In genomic region chr13:48457578-48458242, GRCh38 we compare ENCODE assay signal across 17 cellular contexts. TPM values are rescaled to one million over a fixed set of nuclear protein-coding genes. Genes with fewer than 3 reads are reported as not detected.
DNase-seq lines count a peak whose midpoint lies in the region; ATAC-seq, FAIRE-seq and TF ChIP-seq lines count a peak whose summit lies in the region.
"Had no signal": no experiment of that assay in that cellular context is flagged by ENCODE, and none has a peak within 500 bp of the region (broad histone marks: within the 10 kb centered on the region; RNA-seq: fewer than 3 reads in every experiment).

No MANE protein-coding gene starts in this region.

- no peaks in the 10 kb centered on the region for H3K27me3 ChIP-seq in right atrium auricular region
- H3K27me3 ChIP-seq: BLaER1 had no signal

- intact Hi-C loops in left ventricle myocardium superior (cut with micrococcal nuclease), result no loop called here
- intact Hi-C loops in kidney (cut with DNase I), result no loop called here
- intact Hi-C loops in sciatic nerve (cut with DNase I), result no loop called here

- H3K27ac ChIP-seq in right atrium auricular region (no peak overlapping the region), kidney (ENCODE audit: low read depth in 2 of 2, low read length in 2 of 2) (no peak overlapping the region)
- H3K27ac ChIP-seq: BLaER1 had no signal

- ATAC-seq in left ventricle myocardium superior, result no peak
- ATAC-seq in sciatic nerve, result no peak

- FAIRE-seq in kidney (lab: Jason Lieb, UNC) (no peak), urothelium cell line (lab: Jason Lieb, UNC) (no peak)
- FAIRE-seq: H54, HTR-8/SVneo had no signal

- TF ChIP-seq CTCF in right atrium auricular region (IDR thresholded peaks at IDR 0.05) (no peak), kidney (IDR thresholded peaks at IDR 0.05; ENCODE audit: borderline replicate concordance, extremely low read depth, insufficient read depth) (no peak), foreskin fibroblast (IDR thresholded peaks at IDR 0.05; ENCODE audit: low read depth, low read length) (no peak)

- H3K9me3 ChIP-seq in right atrium auricular region (no peaks in the 10 kb centered on the region), kidney (ENCODE audit: control insufficient read depth in 1 of 2, low read length in 2 of 2) (no peaks in the 10 kb centered on the region)
- H3K9me3 ChIP-seq: Caco-2 had no signal

- H3K4me3 ChIP-seq in right atrium auricular region, result no peak overlapping the region
- H3K4me3 ChIP-seq in kidney (ENCODE audit: low read length in 2 of 2), result no peak overlapping the region
- no peak overlapping the region for H3K4me3 ChIP-seq in foreskin fibroblast (ENCODE audit: low read depth in 1 of 2, low read length in 2 of 2)
- H3K4me3 ChIP-seq: BLaER1 had no signal

- H3K9ac ChIP-seq in kidney (ENCODE audit: low read length in 2 of 2), result no peak overlapping the region
- H3K9ac ChIP-seq: BLaER1 had no signal

- peak; percentile 21 for DNase-seq in left ventricle myocardium superior
- DNase-seq in right atrium auricular region (ENCODE audit: low spot score), result no peak
- peak; percentile 56 for DNase-seq in kidney
- peak; percentile 45 for DNase-seq in sciatic nerve (ENCODE audit: low spot score)
- no peak for DNase-seq in activated T-cell treated with anti-CD3 and anti-CD28 coated beads, Interleukin-2, amount 50 U/mL, for 48 hours
- DNase-seq in foreskin fibroblast, result no peak
- DNase-seq in urothelium cell line (ENCODE audit: low spot score), result no peak
- no peak for DNase-seq in NCI-H1694 treated with DMSO at 0.1 percent for 48 hours (lab: John Stamatoyannopoulos, UW)
- DNase-seq: 8988T; AML-193; Caco-2; CD8-positive, alpha-beta memory T cell; DND-41; GF-D8 had no signal

- no peaks in the 10 kb centered on the region for H3K4me1 ChIP-seq in right atrium auricular region
- no peaks in the 10 kb centered on the region for H3K4me1 ChIP-seq in kidney (ENCODE audit: control insufficient read depth in 1 of 2, insufficient read depth in 1 of 2, low read depth in 1 of 2, low read length in 2 of 2)
- H3K4me1 ChIP-seq: BLaER1, Caco-2 had no signal

- peaks cover 34% of the 10 kb centered on the region for H3K36me3 ChIP-seq in right atrium auricular region
- peaks cover 0 to 13% of the 10 kb centered on the region in 2 donors for H3K36me3 ChIP-seq in kidney (ENCODE audit: control insufficient read depth in 1 of 2, insufficient read depth in 2 of 2, low read length in 2 of 2)

RNA-seq across cellular contexts. Expression of gene LPAR6, which starts 44.8 kb away (rescaled TPM):
- total RNA-seq in left ventricle myocardium superior, result 13.2 TPM
- 1 to 10 TPM; 6.1 to 9.3 TPM for total RNA-seq in right atrium auricular region
- 45.1 TPM for total RNA-seq in kidney
- 29.3 TPM for polyA plus RNA-seq in kidney (ENCODE audit: insufficient read depth, low read depth, low replicate concordance)
- 55.0 TPM for total RNA-seq in sciatic nerve
- total RNA-seq: Caco-2 had no signal

Comparison
In these comparisons a context has a peak if more than half of its experiments do, and no peak if none do; other contexts are left out.
1. DNase-seq: peak in left ventricle myocardium superior (single experiment), kidney (single experiment) and sciatic nerve (single experiment); none in right atrium auricular region (single experiment), activated T-cell treated with anti-CD3 and anti-CD28 coated beads, Interleukin-2, amount 50 U/mL, for 48 hours (0 of 2), foreskin fibroblast (0 of 2), urothelium cell line (single experiment) and NCI-H1694 treated with DMSO at 0.1 percent for 48 hours (single experiment).